In the genomic region with DNA sequence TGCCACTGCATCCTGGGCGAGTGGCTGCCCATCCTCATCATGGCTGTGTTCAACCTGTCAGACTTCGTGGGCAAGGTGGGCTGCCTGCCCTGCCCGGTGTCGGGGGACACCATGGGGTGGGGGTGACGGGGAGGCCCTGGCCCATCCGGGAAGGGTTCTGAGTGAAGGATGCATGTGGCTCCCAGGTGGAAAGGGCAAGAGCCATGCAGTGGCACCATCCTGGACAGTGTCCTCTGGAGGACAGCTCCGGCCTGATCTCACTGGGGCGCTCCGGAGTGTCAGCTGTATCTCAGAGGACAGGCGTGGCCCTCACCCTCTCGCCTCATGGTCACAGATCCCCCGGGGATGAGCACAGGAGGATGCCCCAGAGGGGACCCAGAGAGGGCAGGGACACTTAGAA, we compare ENCODE assay signal across 8 cellular contexts.
DNase-seq lines count a peak whose midpoint lies in the region; ATAC-seq, FAIRE-seq and TF ChIP-seq lines count a peak whose summit lies in the region.
"Not testable (repeated sequence)": the region's sequence is repeated elsewhere in the genome, so short reads cannot be mapped to it uniquely, and the experiment has no call there.

No MANE protein-coding gene starts in this region.

- not testable (repeated sequence) for H3K9ac ChIP-seq in kidney (ENCODE audit: low read length in 2 of 2)

- TF ChIP-seq POLR2A in stomach (IDR thresholded peaks at IDR 0.05) = not testable (repeated sequence)

- peak; percentile 6 for DNase-seq in activated CD4-positive, alpha-beta T cell treated with anti-CD3 and anti-CD28 coated beads, Interleukin-2, amount 10 ng/mL, durations not matched to agents 24 days and 14 days
- DNase-seq in kidney (peak; percentile 40), mesenteric fat pad (ENCODE audit: low spot score) (peak; percentile 82), posterior vena cava (ENCODE audit: low spot score) (peak; percentile 80), stomach (peak; percentile 13), upper lobe of right lung (peak; percentile 40)
- not testable (repeated sequence) for DNase-seq in sciatic nerve (ENCODE audit: low spot score); stimulated activated naive CD8-positive, alpha-beta T cell treated with anti-CD3 and anti-CD28 coated beads, Interleukin-15, Interleukin-2, amounts not matched to agents 100 U/mL and 50 U/mL, for 24 hours

- TF ChIP-seq CTCF in kidney (IDR thresholded peaks at IDR 0.05; ENCODE audit: borderline replicate concordance, extremely low read depth, insufficient read depth); stomach (IDR thresholded peaks at IDR 0.05); upper lobe of right lung (IDR thresholded peaks at IDR 0.05): not testable (repeated sequence)

- TF ChIP-seq EP300 in stomach (IDR thresholded peaks at IDR 0.05) = not testable (repeated sequence)

- H3K4me3 Mint-ChIP-seq in activated CD4-positive, alpha-beta T cell treated with anti-CD3 and anti-CD28 coated beads, Interleukin-2, amount 10 ng/mL, durations not matched to agents 24 days and 14 days = not testable (repeated sequence)

- H3K27me3 ChIP-seq in stomach, upper lobe of right lung: not testable (repeated sequence)

- not testable (repeated sequence) for H3K36me3 Mint-ChIP-seq in activated CD4-positive, alpha-beta T cell treated with anti-CD3 and anti-CD28 coated beads, Interleukin-2, amount 10 ng/mL, durations not matched to agents 24 days and 14 days (ENCODE audit: low read depth)

- ATAC-seq in sciatic nerve (peak; percentile 21), upper lobe of right lung (peak; percentile 6)
- ATAC-seq in stimulated activated naive CD8-positive, alpha-beta T cell treated with anti-CD3 and anti-CD28 coated beads, Interleukin-15, Interleukin-2, amounts not matched to agents 100 U/mL and 50 U/mL, for 24 hours = peak; percentile 33

- H3K9me3 ChIP-seq in kidney (ENCODE audit: control insufficient read depth in 1 of 2, low read length in 2 of 2); upper lobe of right lung: not testable (repeated sequence)
- H3K9me3 ChIP-seq in stomach = peaks cover 0 to 44% (median 14%) of the 10 kb centered on the region in 4 donors

- not testable (repeated sequence) for H3K9me3 Mint-ChIP-seq in activated CD4-positive, alpha-beta T cell treated with anti-CD3 and anti-CD28 coated beads, Interleukin-2, amount 10 ng/mL, durations not matched to agents 24 days and 14 days

- not testable (repeated sequence) for H3K27me3 Mint-ChIP-seq in activated CD4-positive, alpha-beta T cell treated with anti-CD3 and anti-CD28 coated beads, Interleukin-2, amount 10 ng/mL, durations not matched to agents 24 days and 14 days

- H3K36me3 ChIP-seq in kidney (ENCODE audit: control insufficient read depth in 1 of 2, insufficient read depth in 2 of 2, low read length in 2 of 2); stomach; upper lobe of right lung: not testable (repeated sequence)

- 83 to 97% (median 92%) methylated on average over 3 to 9 of the region's 12 CpGs for WGBS in stomach, 5 donors

- not testable (repeated sequence) for H3K27ac ChIP-seq in kidney (ENCODE audit: low read depth in 2 of 2, low read length in 2 of 2); stomach; upper lobe of right lung

- H3K4me3 ChIP-seq in kidney (ENCODE audit: low read length in 2 of 2); stomach; upper lobe of right lung: not testable (repeated sequence)

- H3K27ac Mint-ChIP-seq in activated CD4-positive, alpha-beta T cell treated with anti-CD3 and anti-CD28 coated beads, Interleukin-2, amount 10 ng/mL, durations not matched to agents 24 days and 14 days = not testable (repeated sequence)

- not testable (repeated sequence) for FAIRE-seq in kidney (lab: Jason Lieb, UNC)

- intact Hi-C loops in activated CD4-positive, alpha-beta T cell treated with anti-CD3 and anti-CD28 coated beads, Interleukin-2, amount 10 ng/mL, durations not matched to agents 24 days and 14 days (cut with micrococcal nuclease); kidney (cut with DNase I); posterior vena cava (cut with DNase I); sciatic nerve (cut with DNase I); stomach (cut with DNase I; ENCODE audit: low total_unique reads); upper lobe of right lung (cut with DNase I): not testable (repeated sequence)

- not testable (repeated sequence) for H3K4me1 Mint-ChIP-seq in activated CD4-positive, alpha-beta T cell treated with anti-CD3 and anti-CD28 coated beads, Interleukin-2, amount 10 ng/mL, durations not matched to agents 24 days and 14 days

- H3K4me1 ChIP-seq in kidney (ENCODE audit: control insufficient read depth in 1 of 2, insufficient read depth in 1 of 2, low read depth in 1 of 2, low read length in 2 of 2); stomach; upper lobe of right lung: not testable (repeated sequence)
